ENCODE assay signal across 26 cellular contexts in genomic region chr3:70916375-70917055, GRCh38.
DNase-seq lines count a peak whose midpoint lies in the region; ATAC-seq and TF ChIP-seq lines count a peak whose summit lies in the region.
"Had no signal": no experiment of that assay in that cellular context is flagged by ENCODE, and none has a peak within 500 bp of the region (broad histone marks: within the 10 kb centered on the region; RNA-seq: fewer than 3 reads in every experiment).

No MANE protein-coding gene starts in this region.

- TF ChIP-seq CTCF in MCF 10A (IDR thresholded peaks at IDR 0.05; ENCODE audit: unreplicated experiment): no peak
- TF ChIP-seq CTCF in breast epithelium (IDR thresholded peaks at IDR 0.05): no peak
- no peak for TF ChIP-seq CTCF in epithelial cell of esophagus (IDR thresholded peaks at IDR 0.05; ENCODE audit: insufficient read depth, low read depth, low read length, missing control alignments)
- TF ChIP-seq CTCF in gastrocnemius medialis (IDR thresholded peaks at IDR 0.05 in 4 of 5, conservative IDR thresholded peaks at IDR 0.05 in 1 of 5): no peak

- intact Hi-C loops in MCF 10A (cut with micrococcal nuclease) (no loop called here), breast epithelium (cut with DNase I; ENCODE audit: low total_unique reads) (no loop called here), gastrocnemius medialis (cut with DNase I; ENCODE audit: low total_unique reads) (no loop called here)

- no peak overlapping the region for H3K4me3 ChIP-seq in breast epithelium
- H3K4me3 ChIP-seq in epithelial cell of esophagus (ENCODE audit: low read length): no peak overlapping the region
- no peak overlapping the region for H3K4me3 ChIP-seq in gastrocnemius medialis
- H3K4me3 ChIP-seq: coronary artery, left ventricle myocardium inferior, transverse colon had no signal

- H3K4me1 ChIP-seq in breast epithelium (no peaks in the 10 kb centered on the region), gastrocnemius medialis (no peaks in the 10 kb centered on the region)
- H3K4me1 ChIP-seq: left ventricle myocardium inferior, transverse colon had no signal

- peak; percentile 7 for DNase-seq in MCF 10A (ENCODE audit: unreplicated experiment)
- no peak for DNase-seq in breast epithelium (ENCODE audit: low spot score in 2 of 2)
- peak; percentile 77 for DNase-seq in NCI-H69 (lab: John Stamatoyannopoulos, UW)
- peak; percentile 2 for DNase-seq in epithelial cell of esophagus (ENCODE audit: low read depth)
- DNase-seq in gastrocnemius medialis: no peak
- DNase-seq in activated CD8-positive, alpha-beta memory T cell treated with anti-CD3 and anti-CD28 coated beads for 24 hours: no peak
- DNase-seq: activated CD4-positive, alpha-beta memory T cell treated with anti-CD3 and anti-CD28 coated beads for 36 hours; activated T-cell treated with anti-CD3 and anti-CD28 coated beads, Interleukin-2, amount 50 U/mL, for 4 hours; CD4-positive, alpha-beta T cell; foreskin melanocyte; KG1; left ventricle myocardium inferior; NCI-H1092; NCI-H226; right cardiac atrium; T-helper 1 cell; transverse colon; WERI-Rb-1 had no signal

- BruUV-seq in MCF 10A (replicated peaks; lab: Mats Ljungman, UMichigan): no TSS peak

- no peaks in the 10 kb centered on the region for H3K36me3 ChIP-seq in breast epithelium
- no peaks in the 10 kb centered on the region for H3K36me3 ChIP-seq in gastrocnemius medialis
- H3K36me3 ChIP-seq: left ventricle myocardium inferior, transverse colon, WERI-Rb-1 had no signal

- no peaks in the 10 kb centered on the region for H3K9me3 Mint-ChIP-seq in MCF 10A (ENCODE audit: unreplicated experiment)
- H3K9me3 Mint-ChIP-seq: activated CD4-positive, alpha-beta memory T cell treated with anti-CD3 and anti-CD28 coated beads for 36 hours; activated naive CD4-positive, alpha-beta T cell treated with anti-CD3 and anti-CD28 coated beads, Interleukin-2, amount 50 U/mL, for 72 hours; activated T-cell treated with anti-CD3 and anti-CD28 coated beads, Interleukin-2, amount 50 U/mL, for 4 hours; CD4-positive, alpha-beta T cell; stimulated activated naive CD8-positive, alpha-beta T cell treated with anti-CD3 and anti-CD28 coated beads, Interleukin-15, Interleukin-2, amounts not matched to agents 100 ng/mL and 50 ng/mL, for 24 hours had no signal

- ATAC-seq in gastrocnemius medialis (no peak), HG02852 (IDR thresholded peaks at IDR 0.05; ENCODE audit: unreplicated experiment) (no peak), GM21529 (IDR thresholded peaks at IDR 0.05; ENCODE audit: unreplicated experiment) (no peak)
- ATAC-seq: activated naive CD4-positive, alpha-beta T cell treated with anti-CD3 and anti-CD28 coated beads, Interleukin-2, amount 50 U/mL, for 72 hours; activated T-cell treated with anti-CD3 and anti-CD28 coated beads, Interleukin-2, amount 50 U/mL, for 4 hours; right cardiac atrium; Right ventricle myocardium inferior had no signal

- no peak overlapping the region for H3K27ac ChIP-seq in breast epithelium
- H3K27ac ChIP-seq in gastrocnemius medialis: no peak overlapping the region
- H3K27ac ChIP-seq: coronary artery, epithelial cell of prostate, HL-60, left ventricle myocardium inferior, transverse colon, WERI-Rb-1 had no signal

- H3K9me3 ChIP-seq in breast epithelium (no peaks in the 10 kb centered on the region), gastrocnemius medialis (no peaks in the 10 kb centered on the region)
- H3K9me3 ChIP-seq: left ventricle myocardium inferior, transverse colon had no signal

- H3K36me3 Mint-ChIP-seq in MCF 10A (ENCODE audit: insufficient read depth, unreplicated experiment): no peaks in the 10 kb centered on the region
- H3K36me3 Mint-ChIP-seq: activated CD4-positive, alpha-beta memory T cell treated with anti-CD3 and anti-CD28 coated beads for 36 hours; activated naive CD4-positive, alpha-beta T cell treated with anti-CD3 and anti-CD28 coated beads, Interleukin-2, amount 50 U/mL, for 72 hours had no signal

- POLR2A ChIA-PET in MCF 10A (lab: Yijun Ruan, JAX): no interaction called here

- TF ChIP-seq POLR2A in breast epithelium (IDR thresholded peaks at IDR 0.05) (no peak), gastrocnemius medialis (IDR thresholded peaks at IDR 0.05) (no peak)

- peaks cover 37% of the 10 kb centered on the region for H3K27me3 Mint-ChIP-seq in MCF 10A (ENCODE audit: insufficient read depth, unreplicated experiment)

- H3K4me3 Mint-ChIP-seq in MCF 10A (ENCODE audit: unreplicated experiment): no peak overlapping the region
- H3K4me3 Mint-ChIP-seq: activated CD4-positive, alpha-beta memory T cell treated with anti-CD3 and anti-CD28 coated beads for 36 hours; activated T-cell treated with anti-CD3 and anti-CD28 coated beads, Interleukin-2, amount 50 U/mL, for 4 hours; CD4-positive, alpha-beta T cell; stimulated activated naive CD8-positive, alpha-beta T cell treated with anti-CD3 and anti-CD28 coated beads, Interleukin-15, Interleukin-2, amounts not matched to agents 100 ng/mL and 50 ng/mL, for 24 hours had no signal

- H3K27me3 ChIP-seq in breast epithelium (no peaks in the 10 kb centered on the region), gastrocnemius medialis (no peaks in the 10 kb centered on the region)
- H3K27me3 ChIP-seq: transverse colon had no signal

- in situ Hi-C loops in gastrocnemius medialis (cut with MboI; ENCODE audit: low sequenced_read_pairs in 4 of 4): no loop called here

- CTCF ChIA-PET in MCF 10A (lab: Yijun Ruan, JAX): no interaction called here

- no peak overlapping the region for H3K27ac Mint-ChIP-seq in MCF 10A (ENCODE audit: low read depth, unreplicated experiment)
- H3K27ac Mint-ChIP-seq: activated CD4-positive, alpha-beta memory T cell treated with anti-CD3 and anti-CD28 coated beads for 36 hours; activated naive CD4-positive, alpha-beta T cell treated with anti-CD3 and anti-CD28 coated beads, Interleukin-2, amount 50 U/mL, for 72 hours; CD4-positive, alpha-beta T cell; stimulated activated naive CD8-positive, alpha-beta T cell treated with anti-CD3 and anti-CD28 coated beads, Interleukin-15, Interleukin-2, amounts not matched to agents 100 ng/mL and 50 ng/mL, for 24 hours had no signal

- no peaks in the 10 kb centered on the region for H3K4me1 Mint-ChIP-seq in MCF 10A (ENCODE audit: insufficient read depth, unreplicated experiment)

Comparison
In these comparisons a context has a peak if more than half of its experiments do, and no peak if none do; other contexts are left out.
1. DNase-seq: peak in MCF 10A (single experiment), NCI-H69 (single experiment) and epithelial cell of esophagus (single experiment); none in breast epithelium (0 of 2), gastrocnemius medialis (0 of 2) and activated CD8-positive, alpha-beta memory T cell treated with anti-CD3 and anti-CD28 coated beads for 24 hours (single experiment).